9 cellular contexts compared by ENCODE assay signal in the genomic region with DNA sequence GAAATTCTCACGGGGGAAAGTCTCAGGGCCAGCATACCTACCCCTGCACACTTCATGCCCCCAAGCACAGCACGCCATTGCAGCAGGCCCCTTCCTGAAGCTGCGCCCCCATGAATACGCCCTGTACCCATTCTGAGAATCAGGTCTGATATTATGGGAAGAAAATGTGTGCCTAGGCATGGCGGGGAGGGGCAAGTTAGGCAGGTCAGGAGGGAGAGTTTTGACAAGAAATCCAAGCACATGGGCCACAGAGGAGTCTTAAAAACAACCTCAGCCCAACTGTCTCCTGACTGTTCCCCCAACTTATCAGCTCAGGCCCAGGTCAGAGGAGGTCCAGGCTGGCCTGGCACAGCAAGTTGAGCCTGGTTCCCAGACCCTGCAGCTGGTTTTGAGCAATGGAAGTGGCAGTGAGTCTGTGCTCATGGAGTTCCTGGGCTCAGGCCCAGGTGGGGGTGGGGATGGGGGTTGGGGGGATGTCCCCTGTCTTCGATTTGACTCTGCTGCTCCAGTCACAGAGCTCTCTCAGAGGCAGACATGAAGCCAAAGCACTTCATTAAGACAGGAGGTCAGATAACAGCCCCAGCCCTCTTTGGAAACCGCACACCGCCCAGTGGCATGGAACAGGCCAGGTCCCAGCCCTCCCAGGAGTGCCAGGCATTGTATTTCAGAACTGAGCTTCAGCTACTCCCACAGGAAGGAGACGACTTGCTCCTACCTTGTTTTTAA. TPM values are rescaled to one million over a fixed set of nuclear protein-coding genes. Genes with fewer than 3 reads are reported as not detected.
A peak's percentile ranks its signal among the peaks of the same experiment; 100 is the strongest.
DNase-seq lines count a peak whose midpoint lies in the region; ATAC-seq and TF ChIP-seq lines count a peak whose summit lies in the region.
"Had no signal": no experiment of that assay in that cellular context is flagged by ENCODE, and none has a peak within 500 bp of the region (broad histone marks: within the 10 kb centered on the region; RNA-seq: fewer than 3 reads in every experiment).

No MANE protein-coding gene starts in this region.

- TF ChIP-seq CTCF in epithelial cell of esophagus (IDR thresholded peaks at IDR 0.05; ENCODE audit: insufficient read depth, low read depth, low read length, missing control alignments), result no peak

- H3K4me1 ChIP-seq in skeletal muscle satellite cell (ENCODE audit: control insufficient read depth, insufficient read depth, low read length), result peaks cover 51% of the 10 kb centered on the region

- peak overlapping the region; percentile 66 for H3K4me2 ChIP-seq in skeletal muscle satellite cell (ENCODE audit: low read length)

- H3K9ac ChIP-seq in skeletal muscle satellite cell (ENCODE audit: low read depth, low read length), result peak overlapping the region; percentile 73

- H3K4me3 ChIP-seq in epithelial cell of esophagus (ENCODE audit: low read length), result no peak overlapping the region
- peak overlapping the region; percentile 21 for H3K4me3 ChIP-seq in skeletal muscle satellite cell (ENCODE audit: low read length)

- H3K27me3 ChIP-seq in skeletal muscle satellite cell (ENCODE audit: control insufficient read depth, insufficient read depth, low read length), result no peaks in the 10 kb centered on the region

- ATAC-seq in GM19023 (IDR thresholded peaks at IDR 0.05; ENCODE audit: unreplicated experiment), result peak; percentile 36

- H3K36me3 ChIP-seq in skeletal muscle satellite cell (ENCODE audit: insufficient read depth, low read length), result no peaks in the 10 kb centered on the region

- H3K9me3 ChIP-seq in skeletal muscle satellite cell (replicated peaks; ENCODE audit: low read length), result no peaks in the 10 kb centered on the region

- DNase-seq in LHCN-M2 (ENCODE audit: low read depth) (peak; percentile 82), epithelial cell of esophagus (ENCODE audit: low read depth) (peak; percentile 20), NCI-H82 treated with DMSO at 0.1 percent for 48 hours (lab: John Stamatoyannopoulos, UW; ENCODE audit: unreplicated experiment) (no peak), middle frontal gyrus (ENCODE audit: extremely low spot score, low spot score) (no peak), midbrain (lab: John Stamatoyannopoulos, UW) (no peak)
- no peak for DNase-seq in activated naive CD4-positive, alpha-beta T cell treated with Interleukin-2 at 50 U/mL for 16 hours
- DNase-seq: activated CD4-positive, CD25-positive, alpha-beta regulatory T cell had no signal

RNA-seq across cellular contexts. Expression of a gene that starts 20.6 kb away (rescaled TPM):
- 112 TPM in 2 replicates for total RNA-seq in LHCN-M2 (2014; rRNA removed)
- 57.0 TPM for polyA plus RNA-seq in LHCN-M2 (2012)
- 16.2 and 18.3 TPM in 2 replicates for total RNA-seq in skeletal muscle satellite cell (2012; rRNA removed)

Comparison
In these comparisons a context has a peak if more than half of its experiments do, and no peak if none do; other contexts are left out.
1. DNase-seq: peak in LHCN-M2 (single experiment) and epithelial cell of esophagus (single experiment); none in NCI-H82 treated with DMSO at 0.1 percent for 48 hours (single experiment), middle frontal gyrus (single experiment), activated naive CD4-positive, alpha-beta T cell treated with Interleukin-2 at 50 U/mL for 16 hours (single experiment) and midbrain (single experiment).